10 cellular contexts compared by ENCODE assay signal in the genomic region with DNA sequence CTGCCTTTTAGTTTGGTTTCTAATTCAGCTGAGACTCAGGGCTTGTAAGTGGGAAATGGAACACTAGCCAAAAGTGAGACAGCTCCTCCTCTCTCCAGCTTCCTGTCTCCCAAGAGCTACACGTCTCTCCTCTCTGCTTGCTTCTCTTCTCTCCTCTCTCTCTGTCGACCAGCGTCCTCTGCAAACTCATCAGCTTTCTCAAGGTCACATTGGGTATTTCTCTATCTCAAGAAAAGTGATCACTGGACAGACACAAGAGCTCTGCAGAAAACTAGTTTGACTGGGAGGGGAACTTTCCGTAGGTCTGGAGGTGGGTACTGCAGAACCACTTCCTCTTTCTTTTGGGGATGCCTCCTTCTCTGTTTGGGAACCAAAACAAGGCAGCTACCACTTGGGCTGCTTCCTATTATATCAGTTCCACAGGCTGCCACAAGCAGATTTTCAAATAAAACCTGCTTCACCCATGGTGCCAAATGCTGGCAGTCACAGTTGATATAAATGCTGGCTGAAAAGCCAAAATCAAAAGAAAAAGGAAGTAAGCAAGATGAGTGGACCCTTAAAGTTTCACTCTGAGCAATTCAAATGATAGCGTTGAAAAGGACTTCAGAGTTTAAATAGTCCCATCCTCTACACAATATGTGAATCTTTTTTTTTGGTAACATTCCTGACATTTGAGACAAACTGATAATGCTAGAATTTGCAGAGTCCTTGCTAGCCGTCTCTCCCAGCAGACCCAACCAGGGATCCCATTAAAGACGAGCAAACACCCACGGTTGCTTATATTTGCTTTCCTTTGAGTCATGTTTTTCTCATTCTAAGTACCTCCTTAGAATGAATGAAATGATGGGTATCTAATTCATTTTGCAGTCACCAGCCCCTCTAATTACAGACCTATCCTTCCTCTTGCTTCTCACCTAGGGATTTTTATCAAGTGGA. TPM values are rescaled to one million over a fixed set of nuclear protein-coding genes. Genes with fewer than 3 reads are reported as not detected.
DNase-seq lines count a peak whose midpoint lies in the region; ATAC-seq and FAIRE-seq lines count a peak whose summit lies in the region.
"Had no signal": no experiment of that assay in that cellular context is flagged by ENCODE, and none has a peak within 500 bp of the region (broad histone marks: within the 10 kb centered on the region; RNA-seq: fewer than 3 reads in every experiment).

No MANE protein-coding gene starts in this region.

- WGBS in right cardiac atrium: 12% methylated on average over 8 of the region's 8 CpGs

- H3K27ac ChIP-seq in right cardiac atrium (ENCODE audit: low read length): peak overlapping the region; percentile 95
- H3K27ac ChIP-seq: KMS-11 had no signal

- FAIRE-seq in GM19239 (lab: Jason Lieb, UNC): peak; percentile 96

- H3K4me1 ChIP-seq in right cardiac atrium (ENCODE audit: control insufficient read depth, insufficient read depth, low read length): peaks cover 3% of the 10 kb centered on the region

- no peaks in the 10 kb centered on the region for H3K9me3 ChIP-seq in right cardiac atrium (ENCODE audit: control insufficient read depth, low read length)
- H3K9me3 ChIP-seq: gastrocnemius medialis had no signal

- H3K27me3 ChIP-seq in right cardiac atrium (ENCODE audit: control insufficient read depth, insufficient read depth): no peaks in the 10 kb centered on the region
- H3K27me3 ChIP-seq: gastrocnemius medialis had no signal

- intact Hi-C loops in right cardiac atrium (cut with DNase I): loop anchor here in 1 of 4 donors (10.0 kb wide), 1 partner anchor 73 kb away; a partner anchor contains a TSS
- intact Hi-C loops in posterior cingulate gyrus (cut with DNase I): no loop called here

- H3K4me3 ChIP-seq in right cardiac atrium (ENCODE audit: low read length): peak overlapping the region; percentile 43
- H3K4me3 ChIP-seq: gastrocnemius medialis had no signal

- peak; percentile 95 for ATAC-seq in HG03175 (IDR thresholded peaks at IDR 0.05; ENCODE audit: unreplicated experiment)
- peak; percentile 77 to 91 for ATAC-seq in right cardiac atrium

- DNase-seq in CMK (ENCODE audit: low read depth) (peak; percentile 36), GM19239 (ENCODE audit: insufficient read length, low spot score) (peak; percentile 53), UCSD-AML1 (lab: John Stamatoyannopoulos, UW; ENCODE audit: unreplicated experiment) (peak; percentile 25), right cardiac atrium (no peak), amniotic stem cell (lab: John Stamatoyannopoulos, UW) (no peak), posterior cingulate gyrus (no peak), SW 1271 (lab: John Stamatoyannopoulos, UW) (no peak)
- DNase-seq: gastrocnemius medialis had no signal

RNA-seq across cellular contexts. Expression of a gene that starts 7.2 kb away (rescaled TPM):
- total RNA-seq in right cardiac atrium: 10 to 100 TPM; 41.2 to 48.5 (median 46.1) TPM
- 42.6 TPM for polyA plus RNA-seq in right cardiac atrium

Comparison
In these comparisons a context has a peak if more than half of its experiments do, and no peak if none do; other contexts are left out.
1. DNase-seq: peak in CMK (single experiment), GM19239 (single experiment) and UCSD-AML1 (single experiment); none in right cardiac atrium (0 of 3), amniotic stem cell (single experiment), posterior cingulate gyrus (0 of 10) and SW 1271 (0 of 2).